ENCODE assay signal across 10 cellular contexts in genomic region chr4:148831945-148832344, GRCh38.
DNase-seq lines count a peak whose midpoint lies in the region; ATAC-seq and TF ChIP-seq lines count a peak whose summit lies in the region.
"Had no signal": no experiment of that assay in that cellular context is flagged by ENCODE, and none has a peak within 500 bp of the region (broad histone marks: within the 10 kb centered on the region; RNA-seq: fewer than 3 reads in every experiment).

No MANE protein-coding gene starts in this region.

- intact Hi-C loops in Right ventricle myocardium inferior (cut with DNase I) = no loop called here

- H3K27me3 ChIP-seq in RWPE2 (ENCODE audit: insufficient read depth, poor library complexity, severe bottlenecking) (no peaks in the 10 kb centered on the region), fibroblast of lung (ENCODE audit: control insufficient read depth, insufficient read depth, low read length) (no peaks in the 10 kb centered on the region)

- ATAC-seq in RWPE2 (ENCODE audit: low read depth) (peak; percentile 96), Right ventricle myocardium inferior (no peak), GM21423 (IDR thresholded peaks at IDR 0.05; ENCODE audit: unreplicated experiment) (no peak)

- H3K9ac ChIP-seq in fibroblast of lung (ENCODE audit: insufficient read depth, low read length) = no peak overlapping the region

- H2AFZ ChIP-seq in fibroblast of lung (ENCODE audit: low read length) = no peak overlapping the region

- H3K4me1 ChIP-seq in RWPE2 (ENCODE audit: insufficient read depth, poor library complexity, severe bottlenecking) (peaks cover 15% of the 10 kb centered on the region), fibroblast of lung (ENCODE audit: control insufficient read depth, extremely low read depth, insufficient read depth, low read length) (no peaks in the 10 kb centered on the region)

- H3K4me2 ChIP-seq in fibroblast of lung (ENCODE audit: extremely low read depth, insufficient read depth, low read length) = no peak overlapping the region

- TF ChIP-seq CTCF in RWPE2 (IDR thresholded peaks at IDR 0.05; ENCODE audit: poor library complexity, severe bottlenecking) = no peak
- TF ChIP-seq CTCF in fibroblast of lung (conservative IDR thresholded peaks at IDR 0.05 in 1 of 2, IDR thresholded peaks at IDR 0.05 in 1 of 2; ENCODE audit: low read depth in 1 of 2, low read length in 2 of 2) = no peak

- peak; percentile 57 for DNase-seq in GM04503 (ENCODE audit: low read depth)
- no peak for DNase-seq in RWPE2 (ENCODE audit: low spot score)
- peak; percentile 91 for DNase-seq in fibroblast of lung (ENCODE audit: low read depth in 2 of 2)
- DNase-seq in pulmonary artery endothelial cell (ENCODE audit: low read depth, low spot score) = peak; percentile 92
- DNase-seq in Right ventricle myocardium inferior (ENCODE audit: missing footprints) = no peak
- no peak for DNase-seq in NCI-H524 treated with DMSO at 0.1 percent for 48 hours (lab: John Stamatoyannopoulos, UW)
- DNase-seq in stimulated activated CD8-positive, alpha-beta memory T cell treated with anti-CD3 and anti-CD28 coated beads, Interleukin-4, amount 100 ng/mL, for 48 hours = no peak
- DNase-seq: immature natural killer cell, nephron progenitor cell had no signal

- H4K20me1 ChIP-seq in fibroblast of lung (ENCODE audit: control insufficient read depth, extremely low read depth, insufficient read depth, low read length) = no peaks in the 10 kb centered on the region

- H3K9me3 ChIP-seq in RWPE2 (ENCODE audit: severe bottlenecking) (no peaks in the 10 kb centered on the region), fibroblast of lung (ENCODE audit: control insufficient read depth, insufficient read depth, low read depth, low read length) (no peaks in the 10 kb centered on the region)

- no peaks in the 10 kb centered on the region for H3K79me2 ChIP-seq in fibroblast of lung (ENCODE audit: control insufficient read depth, insufficient read depth, low read length)

- H3K27ac ChIP-seq in RWPE2 (ENCODE audit: poor library complexity, severe bottlenecking) (no peak overlapping the region), fibroblast of lung (ENCODE audit: insufficient read depth, low read length) (peak overlapping the region; percentile 35)

- H3K36me3 ChIP-seq in RWPE2 (ENCODE audit: low read depth) (no peaks in the 10 kb centered on the region), fibroblast of lung (ENCODE audit: control insufficient read depth, insufficient read depth, low read length) (no peaks in the 10 kb centered on the region)

- H3K4me3 ChIP-seq in RWPE2 (ENCODE audit: severe bottlenecking) = no peak overlapping the region
- no peak overlapping the region for H3K4me3 ChIP-seq in fibroblast of lung (replicated peaks in 1 of 4; ENCODE audit: control extremely low read depth in 1 of 4, insufficient read depth in 1 of 4, low read depth in 3 of 4, low read length in 4 of 4)

Comparison
In these comparisons a context has a peak if more than half of its experiments do, and no peak if none do; other contexts are left out.
1. DNase-seq: peak in GM04503 (single experiment), fibroblast of lung (2 of 2) and pulmonary artery endothelial cell (single experiment); none in RWPE2 (single experiment), Right ventricle myocardium inferior (single experiment), NCI-H524 treated with DMSO at 0.1 percent for 48 hours (single experiment) and stimulated activated CD8-positive, alpha-beta memory T cell treated with anti-CD3 and anti-CD28 coated beads, Interleukin-4, amount 100 ng/mL, for 48 hours (single experiment).